Comparison of ENCODE assay signal across 7 cellular contexts in genomic region chr4:86934147-86934771, GRCh38. TPM values are rescaled to one million over a fixed set of nuclear protein-coding genes. Genes with fewer than 3 reads are reported as not detected.
A peak's percentile ranks its signal among the peaks of the same experiment; 100 is the strongest.
DNase-seq lines count a peak whose midpoint lies in the region; ATAC-seq, FAIRE-seq and TF ChIP-seq lines count a peak whose summit lies in the region.

No MANE protein-coding gene starts in this region.

- peaks cover 27% of the 10 kb centered on the region for H3K79me2 ChIP-seq in endothelial cell of umbilical vein (ENCODE audit: control insufficient read depth, insufficient read depth, low read length)

- no peak for TF ChIP-seq POLR2A in endothelial cell of umbilical vein (IDR thresholded peaks at IDR 0.05; ENCODE audit: low read depth, low read length)

- H2AFZ ChIP-seq in endothelial cell of umbilical vein (ENCODE audit: low read depth, low read length) (peak overlapping the region; percentile 21), neuron (ENCODE audit: low read depth, low read length) (peak overlapping the region; percentile 90)

- dilution Hi-C loops in endothelial cell of umbilical vein (cut with MboI; ENCODE audit: extremely low pct_ligation_motif_present, low sequenced_read_pairs) = no loop called here

- POLR2A ChIA-PET in HEK293 (lab: Yijun Ruan, JAX) (interaction anchor here (0.7 to 3.7 kb wide), 11 partner anchors 11 to 340 kb away, joined by 3 to 69 read pairs (median 5); partner anchors contain the start of gene PTPN13), endothelial cell of umbilical vein (lab: Charles Lee) (interaction anchor here (0.6 to 6.4 kb wide), 6 partner anchors 9 to 348 kb away, joined by 3 to 64 read pairs (median 4); no protein-coding TSS in a partner anchor)

- no peaks in the 10 kb centered on the region for H3K4me1 ChIP-seq in HEK293 (ENCODE audit: control insufficient read depth, insufficient read depth, low read length)
- H3K4me1 ChIP-seq in endothelial cell of umbilical vein (ENCODE audit: control insufficient read depth, extremely low read depth, insufficient read depth, low read length) = peaks cover 35% of the 10 kb centered on the region
- H3K4me1 ChIP-seq in neuron (ENCODE audit: insufficient read depth, low read length) = peaks cover 23% of the 10 kb centered on the region

- H3K27me3 ChIP-seq in endothelial cell of umbilical vein (ENCODE audit: control insufficient read depth in 2 of 2, insufficient read depth in 2 of 2, low read length in 2 of 2) (no peaks in the 10 kb centered on the region), neuron (ENCODE audit: insufficient read depth, low read length) (no peaks in the 10 kb centered on the region)

- H4K20me1 ChIP-seq in endothelial cell of umbilical vein (replicated peaks; ENCODE audit: control insufficient read depth, extremely low read depth, insufficient read depth, low read length) = no peaks in the 10 kb centered on the region

- peak overlapping the region; percentile 64 for H3K9ac ChIP-seq in SK-N-MC (ENCODE audit: insufficient read length)
- H3K9ac ChIP-seq in endothelial cell of umbilical vein (replicated peaks; ENCODE audit: extremely low read depth, insufficient read depth, low read length) = peak overlapping the region; percentile 79

- peak; percentile 40 for FAIRE-seq in endothelial cell of umbilical vein (lab: Jason Lieb, UNC)

- H3K36me3 ChIP-seq in HEK293 (ENCODE audit: control insufficient read depth in 2 of 2, insufficient read depth in 1 of 2, low read length in 2 of 2) (no peaks in the 10 kb centered on the region), SK-N-MC (ENCODE audit: insufficient read depth, low read length) (no peaks in the 10 kb centered on the region), endothelial cell of umbilical vein (ENCODE audit: control insufficient read depth in 2 of 2, extremely low read depth in 1 of 2, insufficient read depth in 2 of 2, low read length in 2 of 2) (no peaks in the 10 kb centered on the region), neuron (ENCODE audit: insufficient read depth, low read length) (no peaks in the 10 kb centered on the region)

- H3K4me3 ChIP-seq in HEK293 (ENCODE audit: low read depth, low read length) (peak overlapping the region; percentile 67), SK-N-MC (peak overlapping the region; percentile 96), endothelial cell of umbilical vein (replicated peaks in 1 of 3; ENCODE audit: insufficient read depth in 1 of 3, low read depth in 1 of 3, low read length in 3 of 3) (peak overlapping the region; percentile 26 to 84 (median 77)), neuron (ENCODE audit: low read length) (peak overlapping the region; percentile 81)

- H3K9me1 ChIP-seq in endothelial cell of umbilical vein (replicated peaks; ENCODE audit: control insufficient read depth, extremely low read depth, insufficient read depth, low read length) = no peaks in the 10 kb centered on the region

- H3K27ac ChIP-seq in HEK293 (ENCODE audit: extremely low read depth, low read depth, low read length) = peak overlapping the region; percentile 64
- peak overlapping the region; percentile 57 for H3K27ac ChIP-seq in SK-N-MC
- H3K27ac ChIP-seq in endothelial cell of umbilical vein (ENCODE audit: insufficient read depth, low read depth, low read length) = peak overlapping the region; percentile 89

- H3K9me3 ChIP-seq in HEK293 (ENCODE audit: control insufficient read depth, insufficient read depth, low read depth, low read length) = no peaks in the 10 kb centered on the region
- H3K9me3 ChIP-seq in SK-N-MC (ENCODE audit: low read depth, low read length) = no peaks in the 10 kb centered on the region
- H3K9me3 ChIP-seq in endothelial cell of umbilical vein (replicated peaks; ENCODE audit: control insufficient read depth, insufficient read depth, low read length) = no peaks in the 10 kb centered on the region
- H3K9me3 ChIP-seq in neuron (ENCODE audit: low read length) = no peaks in the 10 kb centered on the region

- DNase-seq in SK-N-MC (ENCODE audit: low read depth, low spot score) (no peak), endothelial cell of umbilical vein (ENCODE audit: low read depth, low spot score) (no peak), epidermal melanocyte (ENCODE audit: insufficient read length, low spot score) (no peak), SK-N-DZ (ENCODE audit: low spot score) (no peak)

- BruUV-seq in endothelial cell of umbilical vein (replicated peaks; lab: Mats Ljungman, UMichigan) = TSS peak; percentile 51

- intact Hi-C loops in endothelial cell of umbilical vein (cut with micrococcal nuclease) = loop anchor here (1.0 to 2.0 kb wide), 2 partner anchors 9 to 41 kb away; no protein-coding TSS in a partner anchor

- ATAC-seq in HG03175 (IDR thresholded peaks at IDR 0.05; ENCODE audit: unreplicated experiment) = no peak

- CTCF ChIA-PET in HEK293 (lab: Yijun Ruan, JAX) (interaction anchor here (0.5 to 2.4 kb wide), 8 partner anchors 11 to 1042 kb away, joined by 3 to 18 read pairs (median 4); no protein-coding TSS in a partner anchor), endothelial cell of umbilical vein (lab: Charles Lee) (interaction anchor here (0.8 to 2.9 kb wide), 21 partner anchors 10 to 438 kb away, joined by 3 to 66 read pairs (median 4); no protein-coding TSS in a partner anchor)

- TF ChIP-seq CTCF in HEK293 (tag by site-specific recombination; IDR thresholded peaks at IDR 0.05) (no peak), endothelial cell of umbilical vein (IDR thresholded peaks at IDR 0.05; ENCODE audit: extremely low read depth in 1 of 2, insufficient read depth in 1 of 2, low read depth in 1 of 2, low read length in 2 of 2) (no peak)

- H3K4me2 ChIP-seq in endothelial cell of umbilical vein (ENCODE audit: insufficient read depth, low read length) = peak overlapping the region; percentile 85

TF ChIP-seq in HEK293, 187 proteins besides CTCF, POLR2A, EP300 and RAD21 (continues in another document):
- TF ChIP-seq SCRT1 (tag by site-specific recombination; IDR thresholded peaks at IDR 0.05; ENCODE audit: borderline replicate concordance) (peak; percentile 72; the same call in 1 of the 2 replicates), ZEB2 (tag by site-specific recombination; IDR thresholded peaks at IDR 0.05) (0 out of 2 replicates have a peak, but pooled peaks have one; percentile 6), MYNN (tag by site-specific recombination; IDR thresholded peaks at IDR 0.05; ENCODE audit: borderline replicate concordance) (no peak), ZBTB8A (tag by site-specific recombination; IDR thresholded peaks at IDR 0.05) (0 out of 2 replicates have a peak, but pooled peaks have one; percentile 46)
- TF ChIP-seq, protein P1, sequence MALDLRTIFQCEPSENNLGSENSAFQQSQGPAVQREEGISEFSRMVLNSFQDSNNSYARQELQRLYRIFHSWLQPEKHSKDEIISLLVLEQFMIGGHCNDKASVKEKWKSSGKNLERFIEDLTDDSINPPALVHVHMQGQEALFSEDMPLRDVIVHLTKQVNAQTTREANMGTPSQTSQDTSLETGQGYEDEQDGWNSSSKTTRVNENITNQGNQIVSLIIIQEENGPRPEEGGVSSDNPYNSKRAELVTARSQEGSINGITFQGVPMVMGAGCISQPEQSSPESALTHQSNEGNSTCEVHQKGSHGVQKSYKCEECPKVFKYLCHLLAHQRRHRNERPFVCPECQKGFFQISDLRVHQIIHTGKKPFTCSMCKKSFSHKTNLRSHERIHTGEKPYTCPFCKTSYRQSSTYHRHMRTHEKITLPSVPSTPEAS (tag by site-specific recombination; IDR thresholded peaks at IDR 0.05) = no peak

TF ChIP-seq in endothelial cell of umbilical vein, 7 proteins besides CTCF, POLR2A, EP300 and RAD21:
- no peak for TF ChIP-seq MYC (IDR thresholded peaks at IDR 0.05; ENCODE audit: low read depth, low read length)
- no peak for TF ChIP-seq EZH2 (IDR thresholded peaks at IDR 0.05; ENCODE audit: borderline replicate concordance, low read depth, low read length, severe bottlenecking)
- no peak for TF ChIP-seq MAX (IDR thresholded peaks at IDR 0.05; ENCODE audit: insufficient read depth, insufficient read length)
- TF ChIP-seq JUN (IDR thresholded peaks at IDR 0.05; ENCODE audit: borderline replicate concordance, insufficient read depth, insufficient read length, low read depth) = no peak
- no peak for TF ChIP-seq GATA2 (IDR thresholded peaks at IDR 0.05; ENCODE audit: insufficient read depth, insufficient read length, low read depth, low read length)
- no peak for TF ChIP-seq FOS (IDR thresholded peaks at IDR 0.05; ENCODE audit: borderline replicate concordance, insufficient read depth, low read length)
- TF ChIP-seq POLR2AphosphoS5 (IDR thresholded peaks at IDR 0.05; ENCODE audit: insufficient read depth, low read depth, low read length) = no peak

RNA-seq across cellular contexts. Expression of gene AFF1, which starts 0.6 kb away (rescaled TPM):
- total RNA-seq in endothelial cell of umbilical vein = 80.7 and 106 TPM in 2 replicates
- 18.6 and 26.2 TPM in 2 replicates for polyA plus RNA-seq in endothelial cell of umbilical vein
- 29.9 and 34.0 TPM in 2 replicates for polyA plus RNA-seq in endothelial cell of umbilical vein (2011; cell fraction: cytosol; rRNA removed)
- 74.4 and 112 TPM in 2 replicates for polyA plus RNA-seq in endothelial cell of umbilical vein (2011; cell fraction: nucleus; rRNA removed)
- 31.7 and 34.1 TPM in 2 replicates for polyA plus RNA-seq in endothelial cell of umbilical vein (2012)
- polyA minus RNA-seq in endothelial cell of umbilical vein = 94.9 and 108 TPM in 2 replicates
- 24.1 TPM for polyA minus RNA-seq in endothelial cell of umbilical vein (2011; cell fraction: cytosol; rRNA and poly(A)+ RNA removed)
- 154 and 179 TPM in 2 replicates for polyA minus RNA-seq in endothelial cell of umbilical vein (2011; cell fraction: nucleus; rRNA and poly(A)+ RNA removed)
- 4.8 and 5.3 TPM in 2 replicates for polyA plus RNA-seq in SK-N-DZ (2014; cell fraction: cytosol; rRNA removed)
- 6.0 and 7.0 TPM in 2 replicates for polyA plus RNA-seq in SK-N-DZ (2014; cell fraction: nucleus; rRNA removed)

RNA-seq across cellular contexts. Expression of gene C4orf36, which starts 42.0 kb away (rescaled TPM):
- total RNA-seq in endothelial cell of umbilical vein = 0.66 TPM in 1 of 2 replicates, not detected in the other
- polyA plus RNA-seq in endothelial cell of umbilical vein = not detected in 2 replicates
- polyA plus RNA-seq in endothelial cell of umbilical vein (2011; cell fraction: cytosol; rRNA removed) = 0.21 and 0.32 TPM in 2 replicates
- polyA plus RNA-seq in endothelial cell of umbilical vein (2011; cell fraction: nucleus; rRNA removed) = 0.10 and 0.45 TPM in 2 replicates
- polyA plus RNA-seq in endothelial cell of umbilical vein (2012) = not detected in 2 replicates
- polyA minus RNA-seq in endothelial cell of umbilical vein = not detected in 2 replicates
- not detected for polyA minus RNA-seq in endothelial cell of umbilical vein (2011; cell fraction: cytosol; rRNA and poly(A)+ RNA removed)
- not detected in 2 replicates for polyA minus RNA-seq in endothelial cell of umbilical vein (2011; cell fraction: nucleus; rRNA and poly(A)+ RNA removed)
- 0.19 and 1.4 TPM in 2 replicates for polyA plus RNA-seq in SK-N-DZ (2014; cell fraction: cytosol; rRNA removed)
- 0.52 TPM in 1 of 2 replicates, not detected in the other for polyA plus RNA-seq in SK-N-DZ (2014; cell fraction: nucleus; rRNA removed)
